In genomic region chr9:127966416-127967150, GRCh38 we compare ENCODE assay signal across 9 cellular contexts. TPM values are rescaled to one million over a fixed set of nuclear protein-coding genes. Genes with fewer than 3 reads are reported as not detected.
DNase-seq lines count a peak whose midpoint lies in the region; FAIRE-seq and TF ChIP-seq lines count a peak whose summit lies in the region.
"Had no signal": no experiment of that assay in that cellular context is flagged by ENCODE, and none has a peak within 500 bp of the region (broad histone marks: within the 10 kb centered on the region; RNA-seq: fewer than 3 reads in every experiment).

No MANE protein-coding gene starts in this region.

- H3K4me1 ChIP-seq in OCI-LY7 (ENCODE audit: insufficient read depth, low read length, poor library complexity, severe bottlenecking) (peaks cover 89% of the 10 kb centered on the region), fibroblast of lung (ENCODE audit: control insufficient read depth, extremely low read depth, insufficient read depth, low read length) (peaks cover 48% of the 10 kb centered on the region), small intestine (ENCODE audit: control insufficient read depth in 2 of 2, insufficient read depth in 1 of 2, low read depth in 1 of 2, low read length in 1 of 2) (peaks cover 27 to 48% of the 10 kb centered on the region in 2 donors)

- intact Hi-C loops in OCI-LY7 (cut with micrococcal nuclease; ENCODE audit: unreplicated experiment) = no loop called here

- no TSS peak for BruUV-seq in OCI-LY7 (replicated peaks; lab: Mats Ljungman, UMichigan)

- CTCF ChIA-PET in OCI-LY7 (lab: Charles Lee; ENCODE audit: unreplicated experiment) = no interaction called here

- H3K36me3 ChIP-seq in OCI-LY7 (ENCODE audit: insufficient read depth, low read length) (peaks cover 43% of the 10 kb centered on the region), fibroblast of lung (ENCODE audit: control insufficient read depth, insufficient read depth, low read length) (peaks cover 1% of the 10 kb centered on the region), small intestine (ENCODE audit: control insufficient read depth in 2 of 2, insufficient read depth in 2 of 2, low read length in 2 of 2) (no peaks in the 10 kb centered on the region)

- H2AFZ ChIP-seq in OCI-LY7 (ENCODE audit: low read length) = no peak overlapping the region
- no peak overlapping the region for H2AFZ ChIP-seq in fibroblast of lung (ENCODE audit: low read length)

- peak overlapping the region; percentile 77 for H3K27ac ChIP-seq in OCI-LY7 (ENCODE audit: low read depth, low read length, poor library complexity, severe bottlenecking)
- H3K27ac ChIP-seq in fibroblast of lung (ENCODE audit: insufficient read depth, low read length) = peak overlapping the region; percentile 84
- H3K27ac ChIP-seq in small intestine (ENCODE audit: low read depth in 1 of 2, low read length in 1 of 2) = peak overlapping the region; percentile 93 to 94

- H3K79me2 ChIP-seq in OCI-LY7 (ENCODE audit: insufficient read depth, low read depth, low read length) (peaks cover 86% of the 10 kb centered on the region), fibroblast of lung (ENCODE audit: control insufficient read depth, insufficient read depth, low read length) (peaks cover 30% of the 10 kb centered on the region)

- no peak for TF ChIP-seq CTCF in OCI-LY7 (conservative IDR thresholded peaks at IDR 0.05; ENCODE audit: low read length)
- TF ChIP-seq CTCF in fibroblast of lung (conservative IDR thresholded peaks at IDR 0.05 in 1 of 2, IDR thresholded peaks at IDR 0.05 in 1 of 2; ENCODE audit: low read depth in 1 of 2, low read length in 2 of 2) = no peak

- H3K9ac ChIP-seq in fibroblast of lung (ENCODE audit: insufficient read depth, low read length) = no peak overlapping the region

- FAIRE-seq in small intestine (lab: Jason Lieb, UNC) = no peak
- FAIRE-seq: kidney had no signal

- H4K20me1 ChIP-seq in OCI-LY7 (ENCODE audit: insufficient read depth, low read length) (0 out of 2 replicates have a peak, but pooled peaks cover under 1% of the 10 kb centered on the region), fibroblast of lung (ENCODE audit: control insufficient read depth, extremely low read depth, insufficient read depth, low read length) (no peaks in the 10 kb centered on the region)

- H3K4me3 ChIP-seq in OCI-LY7 (ENCODE audit: low read depth, low read length, poor library complexity, severe bottlenecking) (peak overlapping the region; percentile 17), fibroblast of lung (replicated peaks in 1 of 4; ENCODE audit: control extremely low read depth in 1 of 4, insufficient read depth in 1 of 4, low read depth in 3 of 4, low read length in 4 of 4) (no peak overlapping the region), small intestine (ENCODE audit: low read depth in 1 of 2, low read length in 2 of 2) (no peak overlapping the region)

- no peaks in the 10 kb centered on the region for H3K9me2 ChIP-seq in OCI-LY7 (ENCODE audit: insufficient read depth, low read length)

- H3K9me3 ChIP-seq in OCI-LY7 (ENCODE audit: low read length) (no peaks in the 10 kb centered on the region), fibroblast of lung (ENCODE audit: control insufficient read depth, insufficient read depth, low read depth, low read length) (no peaks in the 10 kb centered on the region), small intestine (ENCODE audit: control insufficient read depth, low read depth) (no peaks in the 10 kb centered on the region)

- DNase-seq in DMS53 (lab: John Stamatoyannopoulos, UW) = peak; percentile 46
- DNase-seq in DMS53 treated with DMSO at 0.1 percent for 48 hours (lab: John Stamatoyannopoulos, UW; ENCODE audit: unreplicated experiment) = no peak
- DNase-seq in OCI-LY7 (ENCODE audit: low spot score) = peak; percentile 34
- DNase-seq in fibroblast of lung (ENCODE audit: low read depth in 2 of 2) = no peak
- DNase-seq in small intestine = no peak
- DNase-seq in COR-L47 (lab: John Stamatoyannopoulos, UW) = no peak
- DNase-seq in ecto neural progenitor cell (ENCODE audit: low spot score) = no peak
- DNase-seq in stimulated activated CD4-positive, alpha-beta T cell treated with anti-CD3 and anti-CD28 coated beads, Interleukin-4, amount 100 ng/mL, for 24 hours = no peak

- POLR2A ChIA-PET in OCI-LY7 (lab: Charles Lee) = interaction anchor here (0.7 to 1.0 kb wide), 2 partner anchors 19 to 31 kb away, joined by 3 read pairs; no protein-coding TSS in a partner anchor

- H3K4me2 ChIP-seq in OCI-LY7 (ENCODE audit: low read length) (peak overlapping the region; percentile 84), fibroblast of lung (ENCODE audit: extremely low read depth, insufficient read depth, low read length) (no peak overlapping the region)

- H3K27me3 ChIP-seq in fibroblast of lung (ENCODE audit: control insufficient read depth, insufficient read depth, low read length) (no peaks in the 10 kb centered on the region), small intestine (ENCODE audit: control insufficient read depth in 2 of 2, insufficient read depth in 2 of 2, low read length in 2 of 2) (no peaks in the 10 kb centered on the region)

- WGBS in small intestine, 3 donors = 16 to 42% (median 39%) methylated on average over 8 of the region's 8 CpGs

RNA-seq across cellular contexts. Expression of gene EEIG1, which starts 14.2 kb away (rescaled TPM):
- total RNA-seq in OCI-LY7 (2014; rRNA removed; shearing (Covaris generic)) = 25.8 and 34.7 TPM in 2 replicates
- total RNA-seq in OCI-LY7 (2022) = 60.1 and 69.1 TPM in 2 replicates
- 7.2 and 13.2 TPM in 2 replicates for total RNA-seq in fibroblast of lung
- 12.8 and 21.4 TPM in 2 replicates for polyA plus RNA-seq in fibroblast of lung
- polyA plus RNA-seq in fibroblast of lung (2012) = 18.2 and 20.9 TPM in 2 replicates
- polyA minus RNA-seq in fibroblast of lung (ENCODE audit: low replicate concordance) = 14.9 and 16.2 TPM in 2 replicates
- polyA plus RNA-seq in small intestine = 100 to 1,000 TPM in 1 of 3 donors, 10 to 100 TPM in 2; 43.9 to 123 (median 69.4) TPM

RNA-seq across cellular contexts. Expression of gene DPM2, which starts 28.9 kb away (rescaled TPM):
- total RNA-seq in OCI-LY7 (2014; rRNA removed; shearing (Covaris generic)) = 31.6 and 49.7 TPM in 2 replicates
- total RNA-seq in OCI-LY7 (2022) (47.7 and 50.7 TPM in 2 replicates), fibroblast of lung (8.5 and 11.7 TPM in 2 replicates)
- polyA plus RNA-seq in fibroblast of lung (24.1 and 36.2 TPM in 2 replicates), small intestine (10 to 100 TPM; 23.2 to 46.0 (median 37.8) TPM)
- polyA plus RNA-seq in fibroblast of lung (2012) = 33.2 and 44.8 TPM in 2 replicates
- polyA minus RNA-seq in fibroblast of lung (ENCODE audit: low replicate concordance) = 67.0 and 102 TPM in 2 replicates

RNA-seq across cellular contexts. Expression of gene PIP5KL1, which starts 36.0 kb away (rescaled TPM):
- total RNA-seq in OCI-LY7 (2014; rRNA removed; shearing (Covaris generic)) = 0.59 and 0.95 TPM in 2 replicates
- total RNA-seq in OCI-LY7 (2022) (4.4 and 4.6 TPM in 2 replicates), fibroblast of lung (0.77 and 2.5 TPM in 2 replicates)
- polyA plus RNA-seq in fibroblast of lung (0.84 and 1.9 TPM in 2 replicates), small intestine (under 1 TPM in 2 of 3 donors, not detected in 1; 0.60 to 0.81 TPM)
- polyA plus RNA-seq in fibroblast of lung (2012) = 2.0 and 3.6 TPM in 2 replicates
- 2.9 TPM in 1 of 2 replicates, not detected in the other for polyA minus RNA-seq in fibroblast of lung (ENCODE audit: low replicate concordance)

RNA-seq across cellular contexts. Expression of gene ST6GALNAC4, which starts 49.7 kb away (rescaled TPM):
- 112 and 180 TPM in 2 replicates for total RNA-seq in OCI-LY7 (2014; rRNA removed; shearing (Covaris generic))
- total RNA-seq in OCI-LY7 (2022) (118 and 125 TPM in 2 replicates), fibroblast of lung (28.1 and 32.6 TPM in 2 replicates)
- polyA plus RNA-seq in fibroblast of lung (16.4 and 18.4 TPM in 2 replicates), small intestine (10 to 100 TPM; 20.4 to 34.7 (median 24.6) TPM)
- 24.3 and 33.4 TPM in 2 replicates for polyA plus RNA-seq in fibroblast of lung (2012)
- polyA minus RNA-seq in fibroblast of lung (ENCODE audit: low replicate concordance) = 33.5 and 37.8 TPM in 2 replicates

Comparison
In these comparisons a context has a peak if more than half of its experiments do, and no peak if none do; other contexts are left out.
1. DNase-seq: peak in DMS53 (single experiment) and OCI-LY7 (single experiment); none in DMS53 treated with DMSO at 0.1 percent for 48 hours (single experiment), fibroblast of lung (0 of 2), small intestine (single experiment), COR-L47 (single experiment), ecto neural progenitor cell (single experiment) and stimulated activated CD4-positive, alpha-beta T cell treated with anti-CD3 and anti-CD28 coated beads, Interleukin-4, amount 100 ng/mL, for 24 hours (single experiment).
2. Peak in every context shown above with its lines, with median percentiles within 50 percentile points of each other: H3K27ac ChIP-seq.